Comparison of ENCODE assay signal across 18 cellular contexts in the genomic region with DNA sequence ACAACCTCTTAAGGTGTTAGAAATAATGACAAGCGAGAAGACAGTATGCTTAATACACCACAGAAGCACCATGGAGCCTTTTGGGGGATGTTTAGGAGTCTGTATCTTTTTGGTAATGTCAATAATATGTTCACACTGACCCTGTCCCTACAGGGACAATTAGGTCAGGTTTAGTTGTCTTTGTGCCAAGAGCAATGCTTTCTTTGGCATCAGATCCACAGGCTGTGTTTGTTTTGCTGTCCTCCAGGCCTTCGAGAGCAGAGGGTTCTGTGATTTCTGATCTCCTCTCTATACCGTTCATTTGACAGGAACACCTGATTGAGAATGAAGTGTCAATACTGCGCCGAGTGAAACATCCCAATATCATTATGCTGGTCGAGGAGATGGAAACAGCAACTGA.
A peak's percentile ranks its signal among the peaks of the same experiment; 100 is the strongest.
DNase-seq lines count a peak whose midpoint lies in the region; ATAC-seq and TF ChIP-seq lines count a peak whose summit lies in the region.
"Had no signal": no experiment of that assay in that cellular context is flagged by ENCODE, and none has a peak within 500 bp of the region (broad histone marks: within the 10 kb centered on the region; RNA-seq: fewer than 3 reads in every experiment).

No MANE protein-coding gene starts in this region.

- ATAC-seq in Right ventricle myocardium superior (ENCODE audit: poor library complexity) = peak; percentile 84
- peak in 7 of 8 donors; percentile 53 to 77 (median 66) for ATAC-seq in heart right ventricle
- no peak for ATAC-seq in HG03469 (IDR thresholded peaks at IDR 0.05; ENCODE audit: unreplicated experiment)
- ATAC-seq: activated naive CD4-positive, alpha-beta T cell treated with anti-CD3 and anti-CD28 coated beads, Interleukin-2, amount 50 U/mL, for 72 hours; activated T-cell treated with anti-CD3 and anti-CD28 coated beads, Interleukin-2, amount 50 U/mL, for 72 hours; GM12878; stimulated activated memory B cell treated with anti-CD40 and anti-IgM and Interleukin-4, amounts not matched to agents 10 μg/mL and 1 μg/mL and 100 μg/mL, for 72 hours had no signal

- H3K9ac ChIP-seq in SK-N-SH (no peak overlapping the region), trophoblast cell (ENCODE audit: low read length) (no peak overlapping the region)

- no peak overlapping the region for H3K18ac ChIP-seq in trophoblast cell (ENCODE audit: low read length)

- peaks cover 44% of the 10 kb centered on the region for H3F3A ChIP-seq in SK-N-SH (replicated peaks; ENCODE audit: insufficient read depth)

- H3K14ac ChIP-seq in trophoblast cell (ENCODE audit: low read length) = no peak overlapping the region

- H2AFZ ChIP-seq in SK-N-SH (ENCODE audit: low read depth) (no peak overlapping the region), trophoblast cell (ENCODE audit: insufficient read depth, low read length, poor library complexity) (no peak overlapping the region)

- no peak overlapping the region for H2AK5ac ChIP-seq in trophoblast cell (ENCODE audit: low read length)

- no peak overlapping the region for H3K4ac ChIP-seq in trophoblast cell (ENCODE audit: low read depth, low read length)

- H3K27ac ChIP-seq in right atrium auricular region (no peak overlapping the region), SK-N-SH (ENCODE audit: low read depth in 2 of 2, low read length in 1 of 2) (peak overlapping the region; percentile 47 to 82; a peak in 3 of 4 replicates), heart right ventricle (peak overlapping the region in 4 of 10 donors; percentile 3 to 47 (median 22)), tibial artery (peak overlapping the region; percentile 36 to 49), sigmoid colon (peak overlapping the region in 1 of 4 donors; percentile 45), trophoblast cell (ENCODE audit: low read depth, low read length) (no peak overlapping the region)
- H3K27ac ChIP-seq: testis had no signal

- no peak for TF ChIP-seq CTCF in right atrium auricular region (IDR thresholded peaks at IDR 0.05)
- TF ChIP-seq CTCF in SK-N-SH (IDR thresholded peaks at IDR 0.05) = no peak
- TF ChIP-seq CTCF in heart right ventricle (IDR thresholded peaks at IDR 0.05) = no peak
- TF ChIP-seq CTCF in tibial artery (IDR thresholded peaks at IDR 0.05) = no peak
- no peak for TF ChIP-seq CTCF in sigmoid colon (IDR thresholded peaks at IDR 0.05)

- no peak overlapping the region for H2BK12ac ChIP-seq in trophoblast cell (ENCODE audit: low read length)

- DNase-seq in Right ventricle myocardium superior (no peak), right atrium auricular region (ENCODE audit: low spot score) (no peak), SK-N-SH (no peak), heart right ventricle (peak in 1 of 2 donors; percentile 32), tibial artery (no peak), sigmoid colon (no peak), trophoblast cell (no peak)
- DNase-seq: activated CD4-positive, CD25-positive, alpha-beta regulatory T cell; activated CD8-positive, alpha-beta memory T cell treated with anti-CD3 and anti-CD28 coated beads for 24 hours; activated T-cell treated with anti-CD3 and anti-CD28 coated beads, Interleukin-2, amount 50 U/mL, for 72 hours; DMS 273 treated with DMSO at 0.1 percent for 48 hours; GOT3; NCI-H526 treated with DMSO at 0.1 percent for 48 hours; testis had no signal

- no peak overlapping the region for H2BK120ac ChIP-seq in trophoblast cell (ENCODE audit: insufficient read depth, low read length, poor library complexity)

- no peak overlapping the region for H3K4me3 ChIP-seq in right atrium auricular region
- no peak overlapping the region for H3K4me3 ChIP-seq in SK-N-SH (ENCODE audit: low read depth in 2 of 2, low read length in 1 of 2)
- no peak overlapping the region for H3K4me3 ChIP-seq in heart right ventricle
- H3K4me3 ChIP-seq in tibial artery = no peak overlapping the region
- H3K4me3 ChIP-seq in sigmoid colon = no peak overlapping the region
- H3K4me3 ChIP-seq in trophoblast cell (ENCODE audit: low read depth, low read length) = no peak overlapping the region
- H3K4me3 ChIP-seq: GM12878, testis had no signal

- no peak for TF ChIP-seq RAD21 in SK-N-SH (IDR thresholded peaks at IDR 0.05; ENCODE audit: low read length)

- H4K20me1 ChIP-seq in SK-N-SH (ENCODE audit: insufficient read depth) = no peaks in the 10 kb centered on the region

- TF ChIP-seq EP300 in SK-N-SH (IDR thresholded peaks at IDR 0.05; ENCODE audit: borderline replicate concordance in 1 of 2, low read depth in 1 of 2, low read length in 1 of 2) (no peak), sigmoid colon (IDR thresholded peaks at IDR 0.05) (no peak)

- CTCF ChIA-PET in SK-N-SH (lab: Yijun Ruan, JAX) = interaction anchor here (0.6 to 2.9 kb wide), 4 partner anchors 8 to 221 kb away, joined by 3 to 17 read pairs (median 4); no protein-coding TSS in a partner anchor

- TF ChIP-seq POLR2A in sigmoid colon (IDR thresholded peaks at IDR 0.05) = no peak

- 74% methylated on average over 6 of the region's 6 CpGs for WGBS in SK-N-SH (ENCODE audit: low lambda C conversion rate)
- 43 to 46% methylated on average over 6 of the region's 6 CpGs for WGBS in heart right ventricle, 2 donors
- WGBS in sigmoid colon, 2 donors = 88 to 90% methylated on average over 6 of the region's 6 CpGs
- WGBS in trophoblast cell (ENCODE audit: extremely low coverage, insufficient coverage, insufficient read length) = no CpG with 5 or more reads among the region's 6 CpGs

- H4K12ac ChIP-seq in trophoblast cell (ENCODE audit: low read depth, low read length) = no peak overlapping the region

- POLR2A ChIA-PET in SK-N-SH (lab: Yijun Ruan, JAX) = no interaction called here

- H3K4me2 ChIP-seq in SK-N-SH = no peak overlapping the region
- no peak overlapping the region for H3K4me2 ChIP-seq in trophoblast cell (ENCODE audit: low read length)

- H3K36me3 ChIP-seq in right atrium auricular region (peaks cover 4% of the 10 kb centered on the region), SK-N-SH (replicated peaks in 1 of 2; ENCODE audit: control insufficient read depth in 1 of 2, insufficient read depth in 2 of 2, low read length in 1 of 2) (peaks cover 28 to 37% of the 10 kb centered on the region in 2 experiments), heart right ventricle (peaks cover 0 to 43% (median 0%) of the 10 kb centered on the region in 9 donors), tibial artery (no peaks in the 10 kb centered on the region), sigmoid colon (peaks cover 0 to 22% (median 4%) of the 10 kb centered on the region in 4 donors), trophoblast cell (ENCODE audit: control insufficient read depth in 1 of 2, insufficient read depth in 2 of 2, low read length in 2 of 2) (no peaks in the 10 kb centered on the region)

- H3K9me3 ChIP-seq in right atrium auricular region = no peaks in the 10 kb centered on the region
- H3K9me3 ChIP-seq in SK-N-SH = no peaks in the 10 kb centered on the region
- H3K9me3 ChIP-seq in heart right ventricle = no peaks in the 10 kb centered on the region
- no peaks in the 10 kb centered on the region for H3K9me3 ChIP-seq in tibial artery
- no peaks in the 10 kb centered on the region for H3K9me3 ChIP-seq in sigmoid colon
- no peaks in the 10 kb centered on the region for H3K9me3 ChIP-seq in trophoblast cell (ENCODE audit: insufficient read depth, low read depth, low read length)
- H3K9me3 ChIP-seq: testis had no signal

- H3K9me2 ChIP-seq in SK-N-SH = no peaks in the 10 kb centered on the region

- H3K4me1 ChIP-seq in right atrium auricular region (peaks cover 0 to 35% of the 10 kb centered on the region in 2 donors), SK-N-SH (ENCODE audit: control insufficient read depth in 1 of 2, insufficient read depth in 2 of 2, low read depth in 1 of 2, low read length in 1 of 2) (peaks cover 24 to 53% of the 10 kb centered on the region in 2 experiments), heart right ventricle (peaks cover 2 to 55% (median 28%) of the 10 kb centered on the region in 9 donors), tibial artery (peaks cover 3 to 51% (median 19%) of the 10 kb centered on the region in 4 donors), sigmoid colon (peaks cover 0 to 46% (median 29%) of the 10 kb centered on the region in 4 donors), trophoblast cell (ENCODE audit: control insufficient read depth in 1 of 2, insufficient read depth in 2 of 2, low read length in 2 of 2) (no peaks in the 10 kb centered on the region)
- H3K4me1 ChIP-seq: testis had no signal

- no peaks in the 10 kb centered on the region for H3K79me1 ChIP-seq in trophoblast cell (ENCODE audit: low read length)

- intact Hi-C loops in Right ventricle myocardium superior (cut with DNase I) = no loop called here
- intact Hi-C loops in heart right ventricle (cut with DNase I) = loop anchor here in 1 of 10 donors (10.0 kb wide), 1 partner anchor 417 kb away; a partner anchor contains a TSS
- intact Hi-C loops in tibial artery (cut with DNase I; ENCODE audit: low total_unique reads) = loop anchor here (10.0 kb wide), 1 partner anchor 157 kb away; a partner anchor contains a TSS
- intact Hi-C loops in sigmoid colon (cut with DNase I) = no loop called here

- H3K27me3 ChIP-seq in right atrium auricular region = no peaks in the 10 kb centered on the region
- H3K27me3 ChIP-seq in SK-N-SH (ENCODE audit: insufficient read depth) = no peaks in the 10 kb centered on the region
- no peaks in the 10 kb centered on the region for H3K27me3 ChIP-seq in heart right ventricle
- no peaks in the 10 kb centered on the region for H3K27me3 ChIP-seq in tibial artery
- H3K27me3 ChIP-seq in sigmoid colon = no peaks in the 10 kb centered on the region
- no peaks in the 10 kb centered on the region for H3K27me3 ChIP-seq in trophoblast cell (ENCODE audit: insufficient read depth, low read length)
- H3K27me3 ChIP-seq: testis had no signal

- no peak overlapping the region for H2BK5ac ChIP-seq in trophoblast cell (ENCODE audit: low read depth, low read length, poor library complexity)

- H4K91ac ChIP-seq in trophoblast cell (ENCODE audit: low read depth, low read length) = no peak overlapping the region

- H3K79me2 ChIP-seq in SK-N-SH (ENCODE audit: insufficient read depth) (no peaks in the 10 kb centered on the region; the same call in 1 of the 2 replicates), trophoblast cell (ENCODE audit: control insufficient read depth, insufficient read depth, low read length, poor library complexity) (no peaks in the 10 kb centered on the region)

- H3K23ac ChIP-seq in trophoblast cell (ENCODE audit: low read length) = no peak overlapping the region

- H4K8ac ChIP-seq in trophoblast cell (ENCODE audit: low read depth, low read length) = no peak overlapping the region

TF ChIP-seq in SK-N-SH, 30 proteins besides CTCF, POLR2A, EP300 and RAD21 (continues in another document):
- no peak for TF ChIP-seq SMC3 (IDR thresholded peaks at IDR 0.05; ENCODE audit: low read depth, low read length)
- TF ChIP-seq GABPA (IDR thresholded peaks at IDR 0.05; ENCODE audit: low read depth) = no peak
- TF ChIP-seq FOXJ3 (CRISPR knock-in tag; IDR thresholded peaks at IDR 0.05) = no peak
- no peak for TF ChIP-seq POLR2AphosphoS5 (IDR thresholded peaks at IDR 0.05; ENCODE audit: low read depth, low read length)
- TF ChIP-seq RXRA (IDR thresholded peaks at IDR 0.05; ENCODE audit: borderline replicate concordance, low read depth) = no peak
- TF ChIP-seq ELF1 (IDR thresholded peaks at IDR 0.05) = no peak
- no peak for TF ChIP-seq YY1 (IDR thresholded peaks at IDR 0.05; ENCODE audit: low read depth)
- TF ChIP-seq TCF12 (IDR thresholded peaks at IDR 0.05) = no peak

Comparison
In these comparisons a context has a peak if more than half of its experiments do, and no peak if none do; other contexts are left out.
1. H3K27ac ChIP-seq: peak in SK-N-SH (2 of 2) and tibial artery (2 of 2); none in right atrium auricular region (0 of 2) and trophoblast cell (single experiment).